ENCODE assay signal across 1 cellular context in genomic region chr16:970766-971581, GRCh38.
TF ChIP-seq lines count a peak whose summit lies in the region.

Gene LMF1 (minus strand): TSS chr16:970984. CDS start chr16:970980, 4 bp downstream.

TF ChIP-seq in HepG2, 621 proteins besides CTCF, POLR2A, EP300 and RAD21 (continued from another document and continues in another):
- TF ChIP-seq ZNF512B (CRISPR knock-in tag; IDR thresholded peaks at IDR 0.05; ENCODE audit: borderline replicate concordance) (0 out of 2 replicates have a peak, but pooled peaks have one; percentile 30), CSRNP1 (CRISPR knock-in tag; IDR thresholded peaks at IDR 0.05) (no peak; the same call in 1 of the 2 replicates), STAT5B (CRISPR knock-in tag; IDR thresholded peaks at IDR 0.05) (no peak), SPEN (CRISPR knock-in tag; IDR thresholded peaks at IDR 0.05; ENCODE audit: low read depth) (peak; percentile 81), PHF8 (CRISPR knock-in tag; IDR thresholded peaks at IDR 0.05) (peak; percentile 93), SP4 (CRISPR knock-in tag; IDR thresholded peaks at IDR 0.05) (peak; percentile 96), UBTF (CRISPR knock-in tag; IDR thresholded peaks at IDR 0.05) (peak; percentile 83), SAFB2 (CRISPR knock-in tag; IDR thresholded peaks at IDR 0.05; ENCODE audit: borderline replicate concordance, low read depth) (peak; percentile 90; the same call in 1 of the 2 replicates), ARID2 (CRISPR knock-in tag; IDR thresholded peaks at IDR 0.05; ENCODE audit: borderline replicate concordance) (0 out of 2 replicates have a peak, but pooled peaks have one; percentile 35), ZNF839 (CRISPR knock-in tag; IDR thresholded peaks at IDR 0.05; ENCODE audit: borderline replicate concordance) (peak; percentile 83; the same call in 1 of the 2 replicates), ZC3H13 (CRISPR knock-in tag; IDR thresholded peaks at IDR 0.05) (peak; percentile 91), ZNF280D (CRISPR knock-in tag; IDR thresholded peaks at IDR 0.05) (no peak; the same call in 1 of the 2 replicates), ELF3 (CRISPR knock-in tag; IDR thresholded peaks at IDR 0.05) (peak; percentile 72), ZNF30 (CRISPR knock-in tag; IDR thresholded peaks at IDR 0.05) (no peak), SALL2 (CRISPR knock-in tag; IDR thresholded peaks at IDR 0.05) (peak; percentile 87; the same call in 1 of the 2 replicates), ZNF18 (CRISPR knock-in tag; IDR thresholded peaks at IDR 0.05; ENCODE audit: insufficient replicate concordance) (peak; percentile 70), PATZ1 (CRISPR knock-in tag; IDR thresholded peaks at IDR 0.05) (peak; percentile 73), TSC22D2 (CRISPR knock-in tag; IDR thresholded peaks at IDR 0.05; ENCODE audit: borderline replicate concordance) (no peak), CENPX (CRISPR knock-in tag; IDR thresholded peaks at IDR 0.05) (no peak), ZNF362 (CRISPR knock-in tag; IDR thresholded peaks at IDR 0.05; ENCODE audit: borderline replicate concordance) (no peak), NFRKB (IDR thresholded peaks at IDR 0.05) (no peak), MYNN (CRISPR knock-in tag; IDR thresholded peaks at IDR 0.05; ENCODE audit: low read depth) (no peak), ZNF646 (CRISPR knock-in tag; IDR thresholded peaks at IDR 0.05) (no peak), TFDP1 (CRISPR knock-in tag; IDR thresholded peaks at IDR 0.05; ENCODE audit: borderline replicate concordance) (peak; percentile 10; the same call in 1 of the 2 replicates), ZNF577 (CRISPR knock-in tag; IDR thresholded peaks at IDR 0.05; ENCODE audit: borderline replicate concordance, low read depth) (0 out of 2 replicates have a peak, but pooled peaks have one; percentile 81), KLF16 (CRISPR knock-in tag; IDR thresholded peaks at IDR 0.05) (peak in 1 of 2 experiments; percentile 63; a peak in 2 of 4 replicates), ZNF414 (CRISPR knock-in tag; IDR thresholded peaks at IDR 0.05) (peak; percentile 86; the same call in 1 of the 2 replicates), GABPA (IDR thresholded peaks at IDR 0.05; ENCODE audit: low read depth, low read length) (peak; percentile 28; the same call in 1 of the 2 replicates), GABPA (CRISPR knock-in tag; IDR thresholded peaks at IDR 0.05; ENCODE audit: low read depth) (peak; percentile 52; the same call in 1 of the 2 replicates)
